Comparison of ENCODE assay signal across 1 cellular context in the genomic region with DNA sequence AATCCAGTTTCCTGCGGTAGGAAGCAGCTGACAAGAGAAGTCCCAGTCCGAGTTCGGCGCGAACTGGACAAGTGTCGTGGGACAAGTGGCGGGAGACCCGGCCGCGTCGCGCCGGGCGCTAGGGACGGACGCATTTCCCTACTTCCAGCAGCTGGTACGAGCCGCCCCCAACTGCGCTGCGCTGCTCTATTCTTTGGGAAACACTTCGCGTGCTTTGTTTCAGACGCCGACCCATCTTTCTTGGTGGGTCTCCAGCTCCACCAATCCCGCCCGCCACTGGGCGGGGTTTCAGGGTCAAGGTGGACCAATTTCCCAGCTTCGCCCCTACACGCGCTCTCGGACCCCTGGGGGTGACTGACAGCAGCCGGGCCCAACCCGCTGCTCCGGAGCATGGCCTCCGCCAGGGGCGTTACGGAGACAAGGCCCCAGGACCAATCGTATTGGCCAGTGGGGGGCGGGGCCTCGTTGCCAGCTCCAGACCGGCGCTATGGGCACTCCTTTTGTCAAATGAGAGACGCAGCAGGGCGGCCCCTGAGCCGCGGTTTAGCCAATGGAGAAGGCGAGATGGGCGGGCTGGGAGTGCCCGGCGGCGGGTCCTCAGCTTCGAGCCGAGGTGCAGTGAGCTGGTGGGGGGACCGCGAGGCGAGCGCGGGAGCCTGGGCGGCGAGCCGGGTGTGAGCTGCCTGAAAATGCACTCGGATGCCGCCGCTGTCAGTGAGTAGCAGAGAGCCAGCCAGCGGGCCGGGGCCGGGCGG.
TF ChIP-seq lines count a peak whose summit lies in the region.

A gene (plus strand): TSS at position 600 of the 755 bp plus-strand sequence. CDS start 90 bp downstream, at position 690.

TF ChIP-seq in HepG2, 621 proteins besides CTCF, POLR2A, EP300 and RAD21 (continued from another document and continues in another):
- TF ChIP-seq SETDB1 (CRISPR knock-in tag; IDR thresholded peaks at IDR 0.05; ENCODE audit: borderline replicate concordance), result no peak
- TF ChIP-seq MEIS1 (CRISPR knock-in tag; IDR thresholded peaks at IDR 0.05; ENCODE audit: borderline replicate concordance), result no peak
- TF ChIP-seq, protein P1, sequence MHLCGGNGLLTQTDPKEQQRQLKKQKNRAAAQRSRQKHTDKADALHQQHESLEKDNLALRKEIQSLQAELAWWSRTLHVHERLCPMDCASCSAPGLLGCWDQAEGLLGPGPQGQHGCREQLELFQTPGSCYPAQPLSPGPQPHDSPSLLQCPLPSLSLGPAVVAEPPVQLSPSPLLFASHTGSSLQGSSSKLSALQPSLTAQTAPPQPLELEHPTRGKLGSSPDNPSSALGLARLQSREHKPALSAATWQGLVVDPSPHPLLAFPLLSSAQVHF (CRISPR knock-in tag; IDR thresholded peaks at IDR 0.05), result no peak
- TF ChIP-seq BRCA1 (CRISPR knock-in tag; IDR thresholded peaks at IDR 0.05), result no peak
- TF ChIP-seq, protein P2, sequence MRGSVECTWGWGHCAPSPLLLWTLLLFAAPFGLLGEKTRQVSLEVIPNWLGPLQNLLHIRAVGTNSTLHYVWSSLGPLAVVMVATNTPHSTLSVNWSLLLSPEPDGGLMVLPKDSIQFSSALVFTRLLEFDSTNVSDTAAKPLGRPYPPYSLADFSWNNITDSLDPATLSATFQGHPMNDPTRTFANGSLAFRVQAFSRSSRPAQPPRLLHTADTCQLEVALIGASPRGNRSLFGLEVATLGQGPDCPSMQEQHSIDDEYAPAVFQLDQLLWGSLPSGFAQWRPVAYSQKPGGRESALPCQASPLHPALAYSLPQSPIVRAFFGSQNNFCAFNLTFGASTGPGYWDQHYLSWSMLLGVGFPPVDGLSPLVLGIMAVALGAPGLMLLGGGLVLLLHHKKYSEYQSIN (CRISPR knock-in tag; IDR thresholded peaks at IDR 0.05; ENCODE audit: borderline replicate concordance), result no peak
- TF ChIP-seq, protein P3, sequence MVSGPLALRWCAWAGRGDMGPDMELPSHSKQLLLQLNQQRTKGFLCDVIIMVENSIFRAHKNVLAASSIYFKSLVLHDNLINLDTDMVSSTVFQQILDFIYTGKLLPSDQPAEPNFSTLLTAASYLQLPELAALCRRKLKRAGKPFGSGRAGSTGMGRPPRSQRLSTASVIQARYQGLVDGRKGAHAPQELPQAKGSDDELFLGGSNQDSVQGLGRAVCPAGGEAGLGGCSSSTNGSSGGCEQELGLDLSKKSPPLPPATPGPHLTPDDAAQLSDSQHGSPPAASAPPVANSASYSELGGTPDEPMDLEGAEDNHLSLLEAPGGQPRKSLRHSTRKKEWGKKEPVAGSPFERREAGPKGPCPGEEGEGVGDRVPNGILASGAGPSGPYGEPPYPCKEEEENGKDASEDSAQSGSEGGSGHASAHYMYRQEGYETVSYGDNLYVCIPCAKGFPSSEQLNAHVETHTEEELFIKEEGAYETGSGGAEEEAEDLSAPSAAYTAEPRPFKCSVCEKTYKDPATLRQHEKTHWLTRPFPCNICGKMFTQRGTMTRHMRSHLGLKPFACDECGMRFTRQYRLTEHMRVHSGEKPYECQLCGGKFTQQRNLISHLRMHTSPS (CRISPR knock-in tag; IDR thresholded peaks at IDR 0.05; ENCODE audit: low read depth), result no peak
- TF ChIP-seq MXI1 (IDR thresholded peaks at IDR 0.05; ENCODE audit: borderline replicate concordance, low read depth, low read length), result peak; percentile 59; the same call in 1 of the 3 replicates
- no peak for TF ChIP-seq MBD4 (IDR thresholded peaks at IDR 0.05; ENCODE audit: borderline replicate concordance, low read length)
- TF ChIP-seq, protein P4, sequence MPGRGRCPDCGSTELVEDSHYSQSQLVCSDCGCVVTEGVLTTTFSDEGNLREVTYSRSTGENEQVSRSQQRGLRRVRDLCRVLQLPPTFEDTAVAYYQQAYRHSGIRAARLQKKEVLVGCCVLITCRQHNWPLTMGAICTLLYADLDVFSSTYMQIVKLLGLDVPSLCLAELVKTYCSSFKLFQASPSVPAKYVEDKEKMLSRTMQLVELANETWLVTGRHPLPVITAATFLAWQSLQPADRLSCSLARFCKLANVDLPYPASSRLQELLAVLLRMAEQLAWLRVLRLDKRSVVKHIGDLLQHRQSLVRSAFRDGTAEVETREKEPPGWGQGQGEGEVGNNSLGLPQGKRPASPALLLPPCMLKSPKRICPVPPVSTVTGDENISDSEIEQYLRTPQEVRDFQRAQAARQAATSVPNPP (CRISPR knock-in tag; IDR thresholded peaks at IDR 0.05), result no peak; the same call in 1 of the 2 replicates
- no peak for TF ChIP-seq ZNF383 (CRISPR knock-in tag; IDR thresholded peaks at IDR 0.05; ENCODE audit: borderline replicate concordance)
- TF ChIP-seq BCL6 (CRISPR knock-in tag; IDR thresholded peaks at IDR 0.05), result no peak
- TF ChIP-seq, protein P5, sequence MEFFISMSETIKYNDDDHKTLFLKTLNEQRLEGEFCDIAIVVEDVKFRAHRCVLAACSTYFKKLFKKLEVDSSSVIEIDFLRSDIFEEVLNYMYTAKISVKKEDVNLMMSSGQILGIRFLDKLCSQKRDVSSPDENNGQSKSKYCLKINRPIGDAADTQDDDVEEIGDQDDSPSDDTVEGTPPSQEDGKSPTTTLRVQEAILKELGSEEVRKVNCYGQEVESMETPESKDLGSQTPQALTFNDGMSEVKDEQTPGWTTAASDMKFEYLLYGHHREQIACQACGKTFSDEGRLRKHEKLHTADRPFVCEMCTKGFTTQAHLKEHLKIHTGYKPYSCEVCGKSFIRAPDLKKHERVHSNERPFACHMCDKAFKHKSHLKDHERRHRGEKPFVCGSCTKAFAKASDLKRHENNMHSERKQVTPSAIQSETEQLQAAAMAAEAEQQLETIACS (CRISPR knock-in tag; IDR thresholded peaks at IDR 0.05), result no peak
- no peak for TF ChIP-seq KDM1A (CRISPR knock-in tag; IDR thresholded peaks at IDR 0.05)
- peak; percentile 70 for TF ChIP-seq CHD2 (IDR thresholded peaks at IDR 0.05; ENCODE audit: low read depth, low read length)
- TF ChIP-seq JARID2 (CRISPR knock-in tag; IDR thresholded peaks at IDR 0.05; ENCODE audit: insufficient replicate concordance), result peak; percentile 57
- TF ChIP-seq, protein P6, sequence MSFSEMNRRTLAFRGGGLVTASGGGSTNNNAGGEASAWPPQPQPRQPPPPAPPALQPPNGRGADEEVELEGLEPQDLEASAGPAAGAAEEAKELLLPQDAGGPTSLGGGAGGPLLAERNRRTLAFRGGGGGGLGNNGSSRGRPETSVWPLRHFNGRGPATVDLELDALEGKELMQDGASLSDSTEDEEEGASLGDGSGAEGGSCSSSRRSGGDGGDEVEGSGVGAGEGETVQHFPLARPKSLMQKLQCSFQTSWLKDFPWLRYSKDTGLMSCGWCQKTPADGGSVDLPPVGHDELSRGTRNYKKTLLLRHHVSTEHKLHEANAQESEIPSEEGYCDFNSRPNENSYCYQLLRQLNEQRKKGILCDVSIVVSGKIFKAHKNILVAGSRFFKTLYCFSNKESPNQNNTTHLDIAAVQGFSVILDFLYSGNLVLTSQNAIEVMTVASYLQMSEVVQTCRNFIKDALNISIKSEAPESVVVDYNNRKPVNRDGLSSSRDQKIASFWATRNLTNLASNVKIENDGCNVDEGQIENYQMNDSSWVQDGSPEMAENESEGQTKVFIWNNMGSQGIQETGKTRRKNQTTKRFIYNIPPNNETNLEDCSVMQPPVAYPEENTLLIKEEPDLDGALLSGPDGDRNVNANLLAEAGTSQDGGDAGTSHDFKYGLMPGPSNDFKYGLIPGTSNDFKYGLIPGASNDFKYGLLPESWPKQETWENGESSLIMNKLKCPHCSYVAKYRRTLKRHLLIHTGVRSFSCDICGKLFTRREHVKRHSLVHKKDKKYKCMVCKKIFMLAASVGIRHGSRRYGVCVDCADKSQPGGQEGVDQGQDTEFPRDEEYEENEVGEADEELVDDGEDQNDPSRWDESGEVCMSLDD (CRISPR knock-in tag; IDR thresholded peaks at IDR 0.05; ENCODE audit: borderline replicate concordance), result no peak
- TF ChIP-seq, protein P7, sequence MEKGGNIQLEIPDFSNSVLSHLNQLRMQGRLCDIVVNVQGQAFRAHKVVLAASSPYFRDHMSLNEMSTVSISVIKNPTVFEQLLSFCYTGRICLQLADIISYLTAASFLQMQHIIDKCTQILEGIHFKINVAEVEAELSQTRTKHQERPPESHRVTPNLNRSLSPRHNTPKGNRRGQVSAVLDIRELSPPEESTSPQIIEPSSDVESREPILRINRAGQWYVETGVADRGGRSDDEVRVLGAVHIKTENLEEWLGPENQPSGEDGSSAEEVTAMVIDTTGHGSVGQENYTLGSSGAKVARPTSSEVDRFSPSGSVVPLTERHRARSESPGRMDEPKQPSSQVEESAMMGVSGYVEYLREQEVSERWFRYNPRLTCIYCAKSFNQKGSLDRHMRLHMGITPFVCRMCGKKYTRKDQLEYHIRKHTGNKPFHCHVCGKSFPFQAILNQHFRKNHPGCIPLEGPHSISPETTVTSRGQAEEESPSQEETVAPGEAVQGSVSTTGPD (CRISPR knock-in tag; IDR thresholded peaks at IDR 0.05), result no peak
- TF ChIP-seq TRIM24 (CRISPR knock-in tag; IDR thresholded peaks at IDR 0.05), result no peak
- 0 out of 2 replicates have a peak, but pooled peaks have one; percentile 9 for TF ChIP-seq SOX5 (CRISPR knock-in tag; IDR thresholded peaks at IDR 0.05; ENCODE audit: borderline replicate concordance)
- TF ChIP-seq ZNF432 (CRISPR knock-in tag; IDR thresholded peaks at IDR 0.05; ENCODE audit: borderline replicate concordance), result no peak
- no peak for TF ChIP-seq HIVEP1 (CRISPR knock-in tag; IDR thresholded peaks at IDR 0.05)
- no peak for TF ChIP-seq NFKBIZ (CRISPR knock-in tag; IDR thresholded peaks at IDR 0.05)
- no peak for TF ChIP-seq ZKSCAN8 (CRISPR knock-in tag; IDR thresholded peaks at IDR 0.05; ENCODE audit: borderline replicate concordance)
- no peak for TF ChIP-seq ZBTB1 (CRISPR knock-in tag; IDR thresholded peaks at IDR 0.05; ENCODE audit: borderline replicate concordance)
- no peak for TF ChIP-seq TAF15 (IDR thresholded peaks at IDR 0.05; ENCODE audit: low read depth, low read length, poor library complexity, severe bottlenecking)
- TF ChIP-seq, protein P8, sequence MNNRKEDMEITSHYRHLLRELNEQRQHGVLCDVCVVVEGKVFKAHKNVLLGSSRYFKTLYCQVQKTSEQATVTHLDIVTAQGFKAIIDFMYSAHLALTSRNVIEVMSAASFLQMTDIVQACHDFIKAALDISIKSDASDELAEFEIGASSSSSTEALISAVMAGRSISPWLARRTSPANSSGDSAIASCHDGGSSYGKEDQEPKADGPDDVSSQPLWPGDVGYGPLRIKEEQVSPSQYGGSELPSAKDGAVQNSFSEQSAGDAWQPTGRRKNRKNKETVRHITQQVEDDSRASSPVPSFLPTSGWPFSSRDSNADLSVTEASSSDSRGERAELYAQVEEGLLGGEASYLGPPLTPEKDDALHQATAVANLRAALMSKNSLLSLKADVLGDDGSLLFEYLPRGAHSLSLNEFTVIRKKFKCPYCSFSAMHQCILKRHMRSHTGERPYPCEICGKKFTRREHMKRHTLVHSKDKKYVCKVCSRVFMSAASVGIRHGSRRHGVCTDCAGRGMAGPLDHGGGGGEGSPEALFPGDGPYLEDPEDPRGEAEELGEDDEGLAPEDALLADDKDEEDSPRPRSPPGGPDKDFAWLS (CRISPR knock-in tag; IDR thresholded peaks at IDR 0.05; ENCODE audit: borderline replicate concordance), result no peak
- no peak for TF ChIP-seq MED13 (CRISPR knock-in tag; IDR thresholded peaks at IDR 0.05)
- TF ChIP-seq, protein P9, sequence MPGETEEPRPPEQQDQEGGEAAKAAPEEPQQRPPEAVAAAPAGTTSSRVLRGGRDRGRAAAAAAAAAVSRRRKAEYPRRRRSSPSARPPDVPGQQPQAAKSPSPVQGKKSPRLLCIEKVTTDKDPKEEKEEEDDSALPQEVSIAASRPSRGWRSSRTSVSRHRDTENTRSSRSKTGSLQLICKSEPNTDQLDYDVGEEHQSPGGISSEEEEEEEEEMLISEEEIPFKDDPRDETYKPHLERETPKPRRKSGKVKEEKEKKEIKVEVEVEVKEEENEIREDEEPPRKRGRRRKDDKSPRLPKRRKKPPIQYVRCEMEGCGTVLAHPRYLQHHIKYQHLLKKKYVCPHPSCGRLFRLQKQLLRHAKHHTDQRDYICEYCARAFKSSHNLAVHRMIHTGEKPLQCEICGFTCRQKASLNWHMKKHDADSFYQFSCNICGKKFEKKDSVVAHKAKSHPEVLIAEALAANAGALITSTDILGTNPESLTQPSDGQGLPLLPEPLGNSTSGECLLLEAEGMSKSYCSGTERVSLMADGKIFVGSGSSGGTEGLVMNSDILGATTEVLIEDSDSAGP (CRISPR knock-in tag; IDR thresholded peaks at IDR 0.05; ENCODE audit: borderline replicate concordance), result peak; percentile 51; the same call in 1 of the 2 replicates
- no peak for TF ChIP-seq ZNF468 (CRISPR knock-in tag; IDR thresholded peaks at IDR 0.05)
- TF ChIP-seq, protein P10, sequence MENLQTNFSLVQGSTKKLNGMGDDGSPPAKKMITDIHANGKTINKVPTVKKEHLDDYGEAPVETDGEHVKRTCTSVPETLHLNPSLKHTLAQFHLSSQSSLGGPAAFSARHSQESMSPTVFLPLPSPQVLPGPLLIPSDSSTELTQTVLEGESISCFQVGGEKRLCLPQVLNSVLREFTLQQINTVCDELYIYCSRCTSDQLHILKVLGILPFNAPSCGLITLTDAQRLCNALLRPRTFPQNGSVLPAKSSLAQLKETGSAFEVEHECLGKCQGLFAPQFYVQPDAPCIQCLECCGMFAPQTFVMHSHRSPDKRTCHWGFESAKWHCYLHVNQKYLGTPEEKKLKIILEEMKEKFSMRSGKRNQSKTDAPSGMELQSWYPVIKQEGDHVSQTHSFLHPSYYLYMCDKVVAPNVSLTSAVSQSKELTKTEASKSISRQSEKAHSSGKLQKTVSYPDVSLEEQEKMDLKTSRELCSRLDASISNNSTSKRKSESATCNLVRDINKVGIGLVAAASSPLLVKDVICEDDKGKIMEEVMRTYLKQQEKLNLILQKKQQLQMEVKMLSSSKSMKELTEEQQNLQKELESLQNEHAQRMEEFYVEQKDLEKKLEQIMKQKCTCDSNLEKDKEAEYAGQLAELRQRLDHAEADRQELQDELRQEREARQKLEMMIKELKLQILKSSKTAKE (CRISPR knock-in tag; IDR thresholded peaks at IDR 0.05; ENCODE audit: borderline replicate concordance), result no peak
